In the genomic region with DNA sequence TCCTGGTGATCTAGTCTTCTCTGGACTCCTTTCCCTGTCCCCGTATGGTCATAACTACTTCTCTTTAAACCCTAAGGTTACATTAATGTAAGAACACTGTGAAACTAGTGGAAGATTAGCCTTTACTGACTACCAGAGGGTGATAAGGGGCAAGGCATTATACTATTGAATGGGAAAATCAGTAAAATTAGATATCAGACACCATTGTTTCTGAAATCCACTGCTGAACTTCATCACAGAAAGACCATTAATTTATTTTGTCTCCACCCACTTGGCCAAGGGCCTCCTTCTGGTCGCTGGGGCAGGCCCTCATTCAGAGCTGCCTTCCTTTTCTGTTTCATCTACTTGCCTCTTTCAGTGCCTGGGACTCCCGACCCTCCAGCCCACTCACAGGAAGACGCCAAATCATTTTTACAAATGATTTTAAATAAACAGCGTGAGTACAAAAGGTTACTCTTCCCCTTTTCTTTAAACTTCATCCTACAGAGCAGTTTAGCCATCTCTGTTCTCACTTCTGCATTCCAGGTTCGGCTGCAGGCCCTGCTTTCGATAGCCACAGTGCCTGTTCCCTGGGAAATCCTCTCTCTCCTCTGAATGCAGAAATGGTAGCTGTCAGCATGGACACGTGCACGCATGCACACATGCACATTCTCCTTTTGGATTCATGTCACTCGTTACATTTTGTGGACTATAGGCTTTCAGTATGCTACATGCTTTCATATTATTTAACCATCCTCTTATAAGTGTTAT, we compare ENCODE assay signal across 9 cellular contexts.
DNase-seq lines count a peak whose midpoint lies in the region; ATAC-seq lines count a peak whose summit lies in the region.
"Had no signal": no experiment of that assay in that cellular context is flagged by ENCODE, and none has a peak within 500 bp of the region (broad histone marks: within the 10 kb centered on the region; RNA-seq: fewer than 3 reads in every experiment).

No MANE protein-coding gene starts in this region.

- DNase-seq in SKM-1 (lab: John Stamatoyannopoulos, UW; ENCODE audit: unreplicated experiment) (peak; percentile 47), NCI-H2107 treated with DMSO at 0.1 percent for 48 hours (lab: John Stamatoyannopoulos, UW; ENCODE audit: unreplicated experiment) (no peak), DMS53 treated with DMSO at 0.1 percent for 48 hours (lab: John Stamatoyannopoulos, UW; ENCODE audit: unreplicated experiment) (no peak), hepatic stellate cell (ENCODE audit: low spot score) (no peak)
- DNase-seq: foreskin melanocyte had no signal

- ATAC-seq in GM19372 (IDR thresholded peaks at IDR 0.05; ENCODE audit: low read depth, unreplicated experiment) (peak; percentile 57), HG03045 (IDR thresholded peaks at IDR 0.05; ENCODE audit: unreplicated experiment) (peak; percentile 61)

- peak overlapping the region; percentile 93 for H3K27ac ChIP-seq in temporal lobe (ENCODE audit: low read depth, low read length)
- H3K27ac ChIP-seq: SK-N-MC had no signal
